Comparison of ENCODE assay signal across 17 cellular contexts in genomic region chr7:99094369-99094768, GRCh38. TPM values are rescaled to one million over a fixed set of nuclear protein-coding genes. Genes with fewer than 3 reads are reported as not detected.
DNase-seq lines count a peak whose midpoint lies in the region; ATAC-seq and TF ChIP-seq lines count a peak whose summit lies in the region.
"Had no signal": no experiment of that assay in that cellular context is flagged by ENCODE, and none has a peak within 500 bp of the region (broad histone marks: within the 10 kb centered on the region; RNA-seq: fewer than 3 reads in every experiment).

No MANE protein-coding gene starts in this region.

- H3K27me3 ChIP-seq in adrenal gland (no peaks in the 10 kb centered on the region), tibial artery (no peaks in the 10 kb centered on the region)
- H3K27me3 ChIP-seq: BLaER1 treated with 17β-estradiol and CSF1 and Interleukin-3, amounts not matched to agents 10 nM and 100 nM had no signal

- H3K9me3 ChIP-seq in adrenal gland (replicated peaks in 1 of 3) (peaks cover 0 to 6% (median 0%) of the 10 kb centered on the region in 3 donors), tibial artery (no peaks in the 10 kb centered on the region)

- H3K4me3 ChIP-seq in adrenal gland (no peak overlapping the region), tibial artery (no peak overlapping the region)
- H3K4me3 ChIP-seq: BLaER1 treated with 17β-estradiol and CSF1 and Interleukin-3, amounts not matched to agents 10 nM and 100 nM had no signal

- H3K36me3 ChIP-seq in adrenal gland (replicated peaks in 1 of 2) (no peaks in the 10 kb centered on the region), tibial artery (no peaks in the 10 kb centered on the region)

- no peak for TF ChIP-seq CTCF in adrenal gland (IDR thresholded peaks at IDR 0.05)
- TF ChIP-seq CTCF in tibial artery (IDR thresholded peaks at IDR 0.05): no peak

- DNase-seq in NCI-H82 (lab: John Stamatoyannopoulos, UW): peak; percentile 10
- no peak for DNase-seq in NCI-H82 treated with DMSO at 0.1 percent for 48 hours (lab: John Stamatoyannopoulos, UW; ENCODE audit: unreplicated experiment)
- no peak for DNase-seq in adrenal gland
- peak; percentile 38 for DNase-seq in fibroblast of peridontal ligament (ENCODE audit: extremely low read depth)
- DNase-seq in tibial artery: no peak
- DNase-seq in NCI-H1092 treated with DMSO at 0.1 percent for 48 hours (lab: John Stamatoyannopoulos, UW): no peak
- DNase-seq in globus pallidus (ENCODE audit: low spot score): no peak
- DNase-seq: 8988T, DMS53, H9, NCI-H1436 treated with DMSO at 0.1 percent for 48 hours, NCI-H2107, NCI-H446, SHP77 treated with DMSO at 0.1 percent for 48 hours had no signal

- no peak for TF ChIP-seq POLR2A in adrenal gland (IDR thresholded peaks at IDR 0.05)

- ATAC-seq in HG03095 (IDR thresholded peaks at IDR 0.05; ENCODE audit: unreplicated experiment): no peak
- ATAC-seq: HepG2 had no signal

- H3K4me1 ChIP-seq in adrenal gland (replicated peaks in 1 of 2) (peaks cover 16 to 60% of the 10 kb centered on the region in 2 donors), tibial artery (peaks cover 0 to 100% (median 51%) of the 10 kb centered on the region in 4 donors)

- intact Hi-C loops in adrenal gland (cut with DNase I): no loop called here
- intact Hi-C loops in tibial artery (cut with DNase I; ENCODE audit: low total_unique reads): loop anchor here (5.0 kb wide), 1 partner anchor 38 kb away; no protein-coding TSS in a partner anchor

- H3K27ac ChIP-seq in adrenal gland (peak overlapping the region in 4 of 5 donors; percentile 1 to 96 (median 88)), tibial artery (peak overlapping the region; percentile 84 to 93)
- H3K27ac ChIP-seq: BLaER1 treated with 17β-estradiol and CSF1 and Interleukin-3, amounts not matched to agents 10 nM and 100 nM had no signal

RNA-seq across cellular contexts. Expression of gene SMURF1, which starts 49.5 kb away (rescaled TPM):
- total RNA-seq in adrenal gland: 10 to 100 TPM; 16.7 to 40.3 (median 23.0) TPM
- polyA plus RNA-seq in adrenal gland: 10 to 100 TPM in 2 of 3 donors, 1 to 10 TPM in 1; 8.9 to 16.7 (median 14.8) TPM

Comparison
In these comparisons a context has a peak if more than half of its experiments do, and no peak if none do; other contexts are left out.
1. DNase-seq: peak in NCI-H82 (single experiment) and fibroblast of peridontal ligament (single experiment); none in NCI-H82 treated with DMSO at 0.1 percent for 48 hours (single experiment), adrenal gland (0 of 7), tibial artery (0 of 2), NCI-H1092 treated with DMSO at 0.1 percent for 48 hours (single experiment) and globus pallidus (single experiment).